In genomic region chr6:25223421-25224052, GRCh38 we compare ENCODE assay signal across 8 cellular contexts. TPM values are rescaled to one million over a fixed set of nuclear protein-coding genes. Genes with fewer than 3 reads are reported as not detected.
DNase-seq lines count a peak whose midpoint lies in the region; ATAC-seq and TF ChIP-seq lines count a peak whose summit lies in the region.

No MANE protein-coding gene starts in this region.

- no peaks in the 10 kb centered on the region for H3K36me3 Mint-ChIP-seq in endodermal cell (ENCODE audit: low read depth)

- H3K4me1 Mint-ChIP-seq in endodermal cell = no peaks in the 10 kb centered on the region

- no peaks in the 10 kb centered on the region for H3K9me3 Mint-ChIP-seq in endodermal cell

- H3K4me3 ChIP-seq in endodermal cell (ENCODE audit: low read length) = no peak overlapping the region
- peak overlapping the region; percentile 46 to 66 for H3K4me3 ChIP-seq in mucosa of rectum (ENCODE audit: low read length in 2 of 2)

- H3K36me3 ChIP-seq in endodermal cell (ENCODE audit: control insufficient read depth, insufficient read depth, low read length) (no peaks in the 10 kb centered on the region), mucosa of rectum (ENCODE audit: control insufficient read depth in 2 of 2, insufficient read depth in 2 of 2, low read length in 2 of 2) (no peaks in the 10 kb centered on the region)

- H3K27ac Mint-ChIP-seq in endodermal cell = no peak overlapping the region

- DNase-seq in D341Med (ENCODE audit: low spot score) = peak; percentile 64
- peak; percentile 90 for DNase-seq in HT-29 (ENCODE audit: low spot score)
- peak; percentile 23 to 72 for DNase-seq in NOMO-1 (lab: John Stamatoyannopoulos, UW; ENCODE audit: unreplicated experiment in 2 of 2)
- DNase-seq in activated CD8-positive, alpha-beta memory T cell treated with anti-CD3 and anti-CD28 coated beads for 4 hours (ENCODE audit: low read depth in 2 of 2) = peak; percentile 18 to 33
- peak; percentile 82 for DNase-seq in endodermal cell
- DNase-seq in stimulated activated CD8-positive, alpha-beta memory T cell treated with anti-CD3 and anti-CD28 coated beads, Interleukin-7, amount 100 ng/mL, for 24 hours (ENCODE audit: low read depth) = peak; percentile 21

- H3K27me3 ChIP-seq in endodermal cell (ENCODE audit: control insufficient read depth, insufficient read depth, low read length, poor library complexity, severe bottlenecking) (no peaks in the 10 kb centered on the region), mucosa of rectum (ENCODE audit: control insufficient read depth in 2 of 2, insufficient read depth in 2 of 2, low read length in 2 of 2) (no peaks in the 10 kb centered on the region)

- peak; percentile 95 for TF ChIP-seq CTCF in endodermal cell (conservative IDR thresholded peaks at IDR 0.05)

- 28 to 50% methylated on average over 3 to 4 of the region's 4 CpGs for WGBS in endodermal cell (ENCODE audit: insufficient coverage in 1 of 2, insufficient read length in 1 of 2), 2 experiments

- ATAC-seq in GM19023 (IDR thresholded peaks at IDR 0.05; ENCODE audit: unreplicated experiment) = no peak

- no peaks in the 10 kb centered on the region for H3K27me3 Mint-ChIP-seq in endodermal cell (ENCODE audit: insufficient read depth)

- H3K27ac ChIP-seq in endodermal cell (ENCODE audit: low read depth, low read length) = no peak overlapping the region
- no peak overlapping the region for H3K27ac ChIP-seq in mucosa of rectum (ENCODE audit: low read depth in 2 of 2, low read length in 2 of 2)

- H3K4me1 ChIP-seq in endodermal cell (ENCODE audit: control insufficient read depth, insufficient read depth, low read length) (no peaks in the 10 kb centered on the region), mucosa of rectum (ENCODE audit: control insufficient read depth in 2 of 2, insufficient read depth in 2 of 2, low read length in 2 of 2) (peaks cover 4 to 5% of the 10 kb centered on the region in 2 donors)

- no peak overlapping the region for H3K9ac ChIP-seq in endodermal cell (ENCODE audit: extremely low read depth, low read length, poor library complexity, severe bottlenecking)
- H3K9ac ChIP-seq in mucosa of rectum (ENCODE audit: low read depth in 1 of 2, low read length in 2 of 2) = no peak overlapping the region

- H3K9me3 ChIP-seq in endodermal cell (ENCODE audit: control insufficient read depth, low read length) (no peaks in the 10 kb centered on the region), mucosa of rectum (ENCODE audit: control insufficient read depth in 2 of 2, low read length in 2 of 2) (peaks cover 0 to 2% of the 10 kb centered on the region in 2 donors)

- no peak overlapping the region for H3K4me3 Mint-ChIP-seq in endodermal cell

RNA-seq across cellular contexts. Expression of gene CARMIL1, which starts 55.6 kb away (rescaled TPM):
- total RNA-seq in HT-29 (2014; rRNA removed; shearing (Covaris generic)) = 16.8 and 17.6 TPM in 2 replicates
- 10 to 100 TPM; 28.7 to 31.6 TPM for total RNA-seq in endodermal cell
- polyA plus RNA-seq in endodermal cell (2013, experiment 1 of 2) = 8.4 TPM
- polyA plus RNA-seq in endodermal cell (2013, experiment 2 of 2) = 8.3 TPM

Comparison
In these comparisons a context has a peak if more than half of its experiments do, and no peak if none do; other contexts are left out.
1. DNase-seq: peak in every context shown above with its lines; median percentile 90 in HT-29; 82 in endodermal cell; 64 in D341Med; 48 in NOMO-1; 26 in activated CD8-positive, alpha-beta memory T cell treated with anti-CD3 and anti-CD28 coated beads for 4 hours; 21 in stimulated activated CD8-positive, alpha-beta memory T cell treated with anti-CD3 and anti-CD28 coated beads, Interleukin-7, amount 100 ng/mL, for 24 hours.